9 cellular contexts compared by ENCODE assay signal in the genomic region with DNA sequence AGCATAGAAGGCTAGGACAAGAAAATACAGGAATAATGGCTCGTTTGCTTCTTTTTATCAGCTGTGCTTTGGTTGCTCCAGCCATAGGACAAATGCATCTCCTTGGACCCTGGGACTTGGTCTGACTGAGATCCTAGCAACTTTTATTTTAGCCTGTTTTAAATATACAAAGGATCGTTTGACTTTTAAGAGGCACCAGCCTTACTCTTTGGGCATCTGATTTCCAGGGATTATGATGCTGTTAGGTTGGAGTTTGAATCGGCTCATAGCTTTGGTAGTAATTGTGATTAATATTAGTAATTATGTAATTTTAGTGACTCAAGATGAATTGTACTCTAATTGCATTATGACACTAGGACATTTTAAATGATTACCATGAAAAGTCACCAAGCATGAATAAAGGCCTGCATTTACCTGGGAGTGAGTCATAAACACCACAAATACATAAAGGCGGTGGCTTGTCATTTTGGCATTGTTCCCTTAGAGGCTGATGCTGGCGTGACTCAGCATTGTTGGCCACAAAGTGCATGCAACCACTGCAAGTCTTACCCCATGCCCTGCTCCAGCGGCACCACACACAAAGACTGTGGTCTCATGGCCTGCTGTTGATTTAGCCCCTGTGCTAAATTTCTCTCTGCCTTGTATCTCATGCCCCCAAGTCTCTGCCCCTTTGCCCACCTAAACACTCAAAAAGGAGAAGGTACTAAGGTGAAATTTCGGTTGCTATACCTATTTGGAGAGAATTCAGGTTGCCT. TPM values are rescaled to one million over a fixed set of nuclear protein-coding genes. Genes with fewer than 3 reads are reported as not detected.
DNase-seq lines count a peak whose midpoint lies in the region; ATAC-seq lines count a peak whose summit lies in the region.
"Had no signal": no experiment of that assay in that cellular context is flagged by ENCODE, and none has a peak within 500 bp of the region (broad histone marks: within the 10 kb centered on the region; RNA-seq: fewer than 3 reads in every experiment).

No MANE protein-coding gene starts in this region.

- WGBS in right cardiac atrium, result 63% methylated on average over 7 of the region's 7 CpGs

- peak overlapping the region; percentile 86 for H3K27ac ChIP-seq in right cardiac atrium (ENCODE audit: low read length)
- H3K27ac ChIP-seq: SK-N-MC had no signal

- H3K9me3 ChIP-seq in right cardiac atrium (ENCODE audit: control insufficient read depth, low read length), result no peaks in the 10 kb centered on the region

- H3K4me1 ChIP-seq in right cardiac atrium (ENCODE audit: control insufficient read depth, insufficient read depth, low read length), result peaks cover 3% of the 10 kb centered on the region

- ATAC-seq in GM21390 (IDR thresholded peaks at IDR 0.05; ENCODE audit: unreplicated experiment), result peak; percentile 88
- peak; percentile 79 to 87 for ATAC-seq in right cardiac atrium

- no peaks in the 10 kb centered on the region for H3K27me3 ChIP-seq in right cardiac atrium (ENCODE audit: control insufficient read depth, insufficient read depth)

- intact Hi-C loops in right cardiac atrium (cut with DNase I), result no loop called here

- DNase-seq in COLO829 (ENCODE audit: low spot score), result peak; percentile 96
- peak; percentile 83 for DNase-seq in HK-2 (ENCODE audit: unreplicated experiment)
- DNase-seq in RPMI8226, result peak; percentile 90
- peak; percentile 39 for DNase-seq in activated gamma-delta T cell treated with anti-CD3 and anti-CD28 coated beads, Interleukin-2, amount 50 U/mL, for 16 hours (ENCODE audit: low read depth)
- peak; percentile 53 to 72 (median 58) for DNase-seq in right cardiac atrium
- DNase-seq in stimulated activated CD4-positive, alpha-beta T cell treated with anti-CD3 and anti-CD28 coated beads, Interleukin-4, amount 100 ng/mL, for 24 hours, result peak; percentile 79
- DNase-seq in cerebellum (ENCODE audit: low spot score), result no peak

- no peak overlapping the region for H3K4me3 ChIP-seq in right cardiac atrium (ENCODE audit: low read length)
- H3K4me3 ChIP-seq: SK-N-MC had no signal

RNA-seq across cellular contexts. Expression of a gene that starts 12.4 kb away (rescaled TPM):
- 10 to 100 TPM; 30.2 to 33.5 (median 32.3) TPM for total RNA-seq in right cardiac atrium
- 19.9 TPM for polyA plus RNA-seq in right cardiac atrium
- total RNA-seq in cerebellum, result 0.27 TPM

Comparison
In these comparisons a context has a peak if more than half of its experiments do, and no peak if none do; other contexts are left out.
1. RNA of a gene that starts 12.4 kb away (total RNA-seq): 30.2 to 33.5 TPM in right cardiac atrium; 0.27 TPM in cerebellum (single experiment); every median in the first group is over 10 times any median in the second.